Comparison of ENCODE assay signal across 12 cellular contexts in genomic region chr10:75397571-75397921, GRCh38. TPM values are rescaled to one million over a fixed set of nuclear protein-coding genes. Genes with fewer than 3 reads are reported as not detected.
DNase-seq lines count a peak whose midpoint lies in the region; ATAC-seq, FAIRE-seq and TF ChIP-seq lines count a peak whose summit lies in the region.
"Had no signal": no experiment of that assay in that cellular context is flagged by ENCODE, and none has a peak within 500 bp of the region (broad histone marks: within the 10 kb centered on the region; RNA-seq: fewer than 3 reads in every experiment).

No MANE protein-coding gene starts in this region.

- no peaks in the 10 kb centered on the region for H3K36me3 Mint-ChIP-seq in CD8-positive, alpha-beta memory T cell

- TF ChIP-seq POLR2A in gastrocnemius medialis (IDR thresholded peaks at IDR 0.05): no peak

- peak; percentile 24 for DNase-seq in GM13977 (ENCODE audit: low spot score)
- no peak for DNase-seq in bronchial epithelial cell (ENCODE audit: low read depth)
- DNase-seq in kidney: peak; percentile 34
- DNase-seq in gastrocnemius medialis: no peak
- DNase-seq in GM20000 (ENCODE audit: low spot score): no peak
- DNase-seq in CD8-positive, alpha-beta memory T cell: no peak
- DNase-seq in midbrain (lab: John Stamatoyannopoulos, UW): no peak
- DNase-seq: EL, NCI-H1105 had no signal

- ATAC-seq in gastrocnemius medialis (no peak), GM21423 (IDR thresholded peaks at IDR 0.05; ENCODE audit: unreplicated experiment) (no peak)

- H3K36me3 ChIP-seq in bronchial epithelial cell (ENCODE audit: control insufficient read depth, insufficient read depth, low read length) (peaks cover 6% of the 10 kb centered on the region), kidney (ENCODE audit: control insufficient read depth in 1 of 2, insufficient read depth in 2 of 2, low read length in 2 of 2) (peaks cover 0 to 9% of the 10 kb centered on the region in 2 donors), gastrocnemius medialis (no peaks in the 10 kb centered on the region)
- no peaks in the 10 kb centered on the region for H3K36me3 ChIP-seq in CD8-positive, alpha-beta memory T cell (ENCODE audit: insufficient read depth, low read length)

- FAIRE-seq in bronchial epithelial cell (lab: Jason Lieb, UNC): no peak
- no peak for FAIRE-seq in kidney (lab: Jason Lieb, UNC)

- in situ Hi-C loops in GM13977 (cut with MboI; ENCODE audit: low pct_unique_long_range_greater_than_20kb, low sequenced_read_pairs, unreplicated experiment) (no loop called here), gastrocnemius medialis (cut with MboI; ENCODE audit: low sequenced_read_pairs in 4 of 4) (loop anchor here (10.0 to 25.0 kb wide), 5 partner anchors 637 to 1165 kb away; no protein-coding TSS in a partner anchor)

- POLR2A ChIA-PET in CD8-positive, alpha-beta memory T cell (lab: Charles Lee): no interaction called here

- no peaks in the 10 kb centered on the region for H3K9me3 Mint-ChIP-seq in CD8-positive, alpha-beta memory T cell
- H3K9me3 Mint-ChIP-seq: central memory CD8-positive, alpha-beta T cell; memory B cell had no signal

- H3K4me1 Mint-ChIP-seq in CD8-positive, alpha-beta memory T cell: peaks cover 17 to 28% (median 22%) of the 10 kb centered on the region in 3 donors

- TF ChIP-seq CTCF in GM13977 (IDR thresholded peaks at IDR 0.05; ENCODE audit: extremely low read depth, insufficient read depth, missing control alignments) (no peak), bronchial epithelial cell (IDR thresholded peaks at IDR 0.05; ENCODE audit: insufficient read depth, low read length, severe bottlenecking) (no peak), kidney (IDR thresholded peaks at IDR 0.05; ENCODE audit: borderline replicate concordance, extremely low read depth, insufficient read depth) (no peak), gastrocnemius medialis (IDR thresholded peaks at IDR 0.05 in 4 of 5, conservative IDR thresholded peaks at IDR 0.05 in 1 of 5) (no peak), GM20000 (IDR thresholded peaks at IDR 0.05; ENCODE audit: extremely low read depth, missing control alignments) (no peak)

- peak overlapping the region in 1 of 7 donors; percentile 63 for H3K4me3 Mint-ChIP-seq in CD8-positive, alpha-beta memory T cell
- H3K4me3 Mint-ChIP-seq: central memory CD8-positive, alpha-beta T cell; memory B cell had no signal

- intact Hi-C loops in kidney (cut with DNase I): loop anchor here (10.0 kb wide), 1 partner anchor 907 kb away; no protein-coding TSS in a partner anchor
- intact Hi-C loops in gastrocnemius medialis (cut with DNase I; ENCODE audit: low total_unique reads): loop anchor here (5.0 kb wide), 1 partner anchor 905 kb away; no protein-coding TSS in a partner anchor

- H3K27me3 Mint-ChIP-seq in CD8-positive, alpha-beta memory T cell: peaks cover 47 to 52% of the 10 kb centered on the region in 2 donors

- H3K4me3 ChIP-seq in bronchial epithelial cell (ENCODE audit: low read depth, low read length) (peak overlapping the region; percentile 35), kidney (ENCODE audit: low read length in 2 of 2) (peak overlapping the region; percentile 77 to 88), gastrocnemius medialis (peak overlapping the region in 2 of 4 donors; percentile 26 to 45)
- H3K4me3 ChIP-seq in CD8-positive, alpha-beta memory T cell (ENCODE audit: low read length): no peak overlapping the region

- peaks cover 0 to 7% of the 10 kb centered on the region in 2 donors for H3K4me1 ChIP-seq in kidney (ENCODE audit: control insufficient read depth in 1 of 2, insufficient read depth in 1 of 2, low read depth in 1 of 2, low read length in 2 of 2)
- peaks cover 0 to 18% of the 10 kb centered on the region in 2 donors for H3K4me1 ChIP-seq in gastrocnemius medialis
- peaks cover 7% of the 10 kb centered on the region for H3K4me1 ChIP-seq in CD8-positive, alpha-beta memory T cell (ENCODE audit: insufficient read depth, low read length)

- CTCF ChIA-PET in CD8-positive, alpha-beta memory T cell (lab: Charles Lee): no interaction called here

- H3K27me3 ChIP-seq in bronchial epithelial cell (ENCODE audit: control insufficient read depth, insufficient read depth, low read length): no peaks in the 10 kb centered on the region
- peaks cover 2 to 24% (median 22%) of the 10 kb centered on the region in 3 donors for H3K27me3 ChIP-seq in gastrocnemius medialis
- peaks cover 21% of the 10 kb centered on the region for H3K27me3 ChIP-seq in CD8-positive, alpha-beta memory T cell (ENCODE audit: insufficient read depth, low read length, poor library complexity, severe bottlenecking)

- H3K27ac ChIP-seq in kidney (ENCODE audit: low read depth in 2 of 2, low read length in 2 of 2) (peak overlapping the region; percentile 92 to 93), gastrocnemius medialis (peak overlapping the region; percentile 21 to 58 (median 54))
- no peak overlapping the region for H3K27ac ChIP-seq in CD8-positive, alpha-beta memory T cell (ENCODE audit: low read depth, low read length)

- peak overlapping the region; percentile 88 to 90 for H3K9ac ChIP-seq in kidney (ENCODE audit: low read length in 2 of 2)

- H3K27ac Mint-ChIP-seq in CD8-positive, alpha-beta memory T cell: no peak overlapping the region
- H3K27ac Mint-ChIP-seq: memory B cell had no signal

- H3K9me3 ChIP-seq in kidney (ENCODE audit: control insufficient read depth in 1 of 2, low read length in 2 of 2): no peaks in the 10 kb centered on the region
- H3K9me3 ChIP-seq in gastrocnemius medialis: no peaks in the 10 kb centered on the region
- H3K9me3 ChIP-seq in CD8-positive, alpha-beta memory T cell (ENCODE audit: low read length): no peaks in the 10 kb centered on the region

RNA-seq across cellular contexts. Expression of gene ZNF503, which starts 4.0 kb away (rescaled TPM):
- total RNA-seq in bronchial epithelial cell (2.1 and 2.6 TPM in 2 replicates), kidney (34.7 TPM), gastrocnemius medialis (1 to 10 TPM; 1.7 to 2.0 (median 1.8) TPM)
- 45.8 TPM for polyA plus RNA-seq in kidney (ENCODE audit: insufficient read depth, low read depth, low replicate concordance)
- under 1 TPM; 0.07 to 0.13 TPM for total RNA-seq in CD8-positive, alpha-beta memory T cell
- polyA plus RNA-seq in CD8-positive, alpha-beta memory T cell: not detected

RNA-seq across cellular contexts. Expression of gene LRMDA, which starts 33.9 kb away (rescaled TPM):
- total RNA-seq in bronchial epithelial cell: 1.6 and 3.1 TPM in 2 replicates
- total RNA-seq in kidney: 23.2 TPM
- polyA plus RNA-seq in kidney (ENCODE audit: insufficient read depth, low read depth, low replicate concordance): 48.6 TPM
- total RNA-seq in gastrocnemius medialis: 1 to 10 TPM in 3 of 4 donors, under 1 TPM in 1; 0.80 to 4.5 (median 1.4) TPM
- total RNA-seq in CD8-positive, alpha-beta memory T cell: not detected
- not detected for polyA plus RNA-seq in CD8-positive, alpha-beta memory T cell

Comparison
In these comparisons a context has a peak if more than half of its experiments do, and no peak if none do; other contexts are left out.
1. DNase-seq: peak in GM13977 (single experiment) and kidney (single experiment); none in bronchial epithelial cell (single experiment), gastrocnemius medialis (0 of 2), GM20000 (single experiment), CD8-positive, alpha-beta memory T cell (0 of 5) and midbrain (single experiment).
2. RNA of gene ZNF503, which starts 4.0 kb away (total RNA-seq): 34.7 TPM in kidney (single experiment); 2.1 to 2.6 TPM in bronchial epithelial cell, 1.7 to 2.0 TPM in gastrocnemius medialis and 0.07 to 0.13 TPM in CD8-positive, alpha-beta memory T cell; every median in the first group is over 10 times any median in the second.